ENCODE assay signal across 9 cellular contexts in genomic region chr19:5090780-5091575, GRCh38.
DNase-seq lines count a peak whose midpoint lies in the region; ATAC-seq and TF ChIP-seq lines count a peak whose summit lies in the region.
"Had no signal": no experiment of that assay in that cellular context is flagged by ENCODE, and none has a peak within 500 bp of the region (broad histone marks: within the 10 kb centered on the region; RNA-seq: fewer than 3 reads in every experiment).

No MANE protein-coding gene starts in this region.

- H3K27me3 Mint-ChIP-seq in WTC11 (ENCODE audit: low read depth), result no peaks in the 10 kb centered on the region

- CTCF ChIA-PET in WTC11 (lab: Charles Lee), result interaction anchor here (1.5 to 2.3 kb wide), 2 partner anchors 18 to 42 kb away, joined by 4 to 10 read pairs; no protein-coding TSS in a partner anchor

- H3K4me1 Mint-ChIP-seq in WTC11, result peaks cover 4% of the 10 kb centered on the region; the same call in 1 of the 2 replicates

- H3K27ac Mint-ChIP-seq in WTC11, result peak overlapping the region; percentile 84

- intact Hi-C loops in stomach (cut with DNase I; ENCODE audit: low total_unique reads), result no loop called here

- no peak overlapping the region for H3K4me3 Mint-ChIP-seq in WTC11

- peaks cover 9% of the 10 kb centered on the region; the same call in 1 of the 2 replicates for H3K36me3 Mint-ChIP-seq in WTC11

- no peak for TF ChIP-seq EP300 in stomach (IDR thresholded peaks at IDR 0.05)

- H3K36me3 ChIP-seq in HUES6 (ENCODE audit: control insufficient read depth, insufficient read depth, low read length) (peaks cover 22% of the 10 kb centered on the region), stomach (peaks cover 23 to 50% (median 45%) of the 10 kb centered on the region in 4 donors)

- H3K9me3 Mint-ChIP-seq in WTC11, result no peaks in the 10 kb centered on the region

- TF ChIP-seq CTCF in WTC11 (IDR thresholded peaks at IDR 0.05) (no peak), stomach (IDR thresholded peaks at IDR 0.05) (no peak)

- H3K9me3 ChIP-seq in HUES6 (ENCODE audit: control insufficient read depth, insufficient read depth, low read depth, low read length) (no peaks in the 10 kb centered on the region), stomach (no peaks in the 10 kb centered on the region)

- POLR2A ChIA-PET in WTC11 (lab: Charles Lee), result no interaction called here

- H3K4me1 ChIP-seq in HUES6 (ENCODE audit: control insufficient read depth, insufficient read depth, low read length), result peaks cover 25% of the 10 kb centered on the region; the same call in 1 of the 2 replicates
- peaks cover 8 to 40% (median 28%) of the 10 kb centered on the region in 4 donors for H3K4me1 ChIP-seq in stomach

- WGBS in stomach, 5 donors, result 40 to 75% (median 47%) methylated on average over 22 to 29 of the region's 29 CpGs

- H3K27me3 ChIP-seq in HUES6 (ENCODE audit: control insufficient read depth, insufficient read depth, low read length), result no peaks in the 10 kb centered on the region
- no peaks in the 10 kb centered on the region for H3K27me3 ChIP-seq in stomach

- no peak for ATAC-seq in WTC11

- no peak for TF ChIP-seq POLR2A in stomach (IDR thresholded peaks at IDR 0.05)

- H3K27ac ChIP-seq in HUES6 (ENCODE audit: low read depth, low read length) (peak overlapping the region; percentile 35), stomach (peak overlapping the region in 4 of 5 donors; percentile 44 to 80 (median 68))
- H3K27ac ChIP-seq: KMS-11 had no signal

- peak overlapping the region; percentile 6 for H3K9ac ChIP-seq in HUES6 (ENCODE audit: low read length)
- H3K9ac ChIP-seq: KMS-11 had no signal

- H3K4me3 ChIP-seq in HUES6 (ENCODE audit: low read depth, low read length) (no peak overlapping the region), stomach (no peak overlapping the region)

- DNase-seq in WTC11 (ENCODE audit: low spot score) (no peak), hepatic stellate cell (ENCODE audit: low spot score) (peak; percentile 60), stomach (peak; percentile 42), NCI-H1930 (lab: John Stamatoyannopoulos, UW) (no peak), 8988T (no peak), hippocampal formation (lab: John Stamatoyannopoulos, UW) (no peak), NCI-H146 treated with DMSO at 0.1 percent for 48 hours (lab: John Stamatoyannopoulos, UW; ENCODE audit: unreplicated experiment) (no peak)

TF ChIP-seq in WTC11, 78 proteins besides CTCF, POLR2A, EP300 and RAD21:
- no peak for TF ChIP-seq GRHL2 (CRISPR knock-in tag; IDR thresholded peaks at IDR 0.05; ENCODE audit: insufficient replicate concordance, severe bottlenecking)
- TF ChIP-seq SMAD4 (CRISPR knock-in tag; IDR thresholded peaks at IDR 0.05), result no peak
- no peak for TF ChIP-seq RORB (CRISPR knock-in tag; IDR thresholded peaks at IDR 0.05)
- TF ChIP-seq ZNF263 (CRISPR knock-in tag; IDR thresholded peaks at IDR 0.05; ENCODE audit: low read depth), result no peak
- no peak for TF ChIP-seq ZNF396 (CRISPR knock-in tag; IDR thresholded peaks at IDR 0.05; ENCODE audit: borderline replicate concordance)
- TF ChIP-seq EMX1 (CRISPR knock-in tag; IDR thresholded peaks at IDR 0.05), result no peak
- TF ChIP-seq FOXP4 (CRISPR knock-in tag; IDR thresholded peaks at IDR 0.05), result no peak
- TF ChIP-seq FOXK1 (CRISPR knock-in tag; IDR thresholded peaks at IDR 0.05), result no peak
- no peak for TF ChIP-seq E2F1 (CRISPR knock-in tag; IDR thresholded peaks at IDR 0.05)
- no peak for TF ChIP-seq HMGXB4 (CRISPR knock-in tag; IDR thresholded peaks at IDR 0.05)
- TF ChIP-seq IRF2 (CRISPR knock-in tag; IDR thresholded peaks at IDR 0.05; ENCODE audit: borderline replicate concordance, low read depth), result no peak
- no peak for TF ChIP-seq ESRRA (CRISPR knock-in tag; IDR thresholded peaks at IDR 0.05; ENCODE audit: borderline replicate concordance)
- no peak for TF ChIP-seq RELA (CRISPR knock-in tag; IDR thresholded peaks at IDR 0.05; ENCODE audit: borderline replicate concordance)
- TF ChIP-seq ARID4B (CRISPR knock-in tag; IDR thresholded peaks at IDR 0.05; ENCODE audit: borderline replicate concordance), result no peak
- TF ChIP-seq SP1 (CRISPR knock-in tag; conservative IDR thresholded peaks at IDR 0.05), result no peak

Comparison
In these comparisons a context has a peak if more than half of its experiments do, and no peak if none do; other contexts are left out.
1. DNase-seq: peak in hepatic stellate cell (single experiment) and stomach (single experiment); none in WTC11 (single experiment), NCI-H1930 (0 of 2), 8988T (single experiment), hippocampal formation (0 of 2) and NCI-H146 treated with DMSO at 0.1 percent for 48 hours (single experiment).